Comparison of ENCODE assay signal across 2 cellular contexts in the genomic region with DNA sequence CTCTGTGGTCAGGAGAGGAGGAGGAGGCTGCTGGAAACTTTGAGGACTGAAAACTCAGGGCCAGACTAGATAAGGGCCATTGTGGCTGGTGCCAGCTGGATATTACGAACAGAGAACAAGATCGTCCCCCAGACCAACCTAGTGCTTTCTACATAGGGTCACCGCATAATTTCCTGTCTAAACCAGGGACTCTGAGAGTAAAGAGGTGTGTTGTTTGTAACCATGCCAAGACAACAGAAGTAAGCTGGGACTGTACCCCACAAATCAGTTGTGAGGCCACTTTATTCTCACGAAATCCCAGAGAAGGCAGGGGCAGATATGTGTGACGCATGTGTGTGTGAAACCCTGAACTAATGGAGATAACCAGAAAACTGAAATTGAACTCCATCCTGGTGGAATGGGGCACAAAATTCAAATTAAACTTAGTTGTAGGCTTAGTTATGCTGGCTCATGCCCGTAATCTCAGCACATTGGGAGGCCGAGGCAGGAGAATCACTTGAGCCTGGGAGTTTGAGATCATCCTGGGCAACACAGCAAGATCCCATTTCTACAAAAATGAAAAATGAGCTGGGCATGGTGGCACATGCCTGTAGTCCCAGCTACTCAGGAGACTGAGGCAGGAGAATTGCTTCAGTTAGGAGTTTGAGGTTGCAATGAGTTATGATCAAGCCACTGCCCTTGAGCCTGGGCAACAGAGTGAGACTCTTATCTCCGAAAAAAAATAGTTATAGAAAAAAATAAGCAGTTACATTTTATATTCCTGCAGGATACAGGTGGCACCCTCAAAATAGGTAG.
TF ChIP-seq lines count a peak whose summit lies in the region.

No MANE protein-coding gene starts in this region.

TF ChIP-seq in HEK293, 187 proteins besides CTCF, POLR2A, EP300 and RAD21:
- TF ChIP-seq, protein P1, sequence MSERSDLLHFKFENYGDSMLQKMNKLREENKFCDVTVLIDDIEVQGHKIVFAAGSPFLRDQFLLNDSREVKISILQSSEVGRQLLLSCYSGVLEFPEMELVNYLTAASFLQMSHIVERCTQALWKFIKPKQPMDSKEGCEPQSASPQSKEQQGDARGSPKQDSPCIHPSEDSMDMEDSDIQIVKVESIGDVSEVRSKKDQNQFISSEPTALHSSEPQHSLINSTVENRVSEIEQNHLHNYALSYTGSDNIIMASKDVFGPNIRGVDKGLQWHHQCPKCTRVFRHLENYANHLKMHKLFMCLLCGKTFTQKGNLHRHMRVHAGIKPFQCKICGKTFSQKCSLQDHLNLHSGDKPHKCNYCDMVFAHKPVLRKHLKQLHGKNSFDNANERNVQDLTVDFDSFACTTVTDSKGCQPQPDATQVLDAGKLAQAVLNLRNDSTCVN (tag by site-specific recombination; optimal IDR thresholded peaks at IDR 0.05): no peak
- TF ChIP-seq ZNF76 (tag by site-specific recombination; IDR thresholded peaks at IDR 0.05; ENCODE audit: borderline replicate concordance, low read depth) (no peak), ZNF19 (tag by site-specific recombination; IDR thresholded peaks at IDR 0.05; ENCODE audit: low read depth) (no peak), ZNF677 (tag by site-specific recombination; IDR thresholded peaks at IDR 0.05) (no peak), ZNF121 (tag by site-specific recombination; IDR thresholded peaks at IDR 0.05) (peak; percentile 88)
- TF ChIP-seq, protein P2, sequence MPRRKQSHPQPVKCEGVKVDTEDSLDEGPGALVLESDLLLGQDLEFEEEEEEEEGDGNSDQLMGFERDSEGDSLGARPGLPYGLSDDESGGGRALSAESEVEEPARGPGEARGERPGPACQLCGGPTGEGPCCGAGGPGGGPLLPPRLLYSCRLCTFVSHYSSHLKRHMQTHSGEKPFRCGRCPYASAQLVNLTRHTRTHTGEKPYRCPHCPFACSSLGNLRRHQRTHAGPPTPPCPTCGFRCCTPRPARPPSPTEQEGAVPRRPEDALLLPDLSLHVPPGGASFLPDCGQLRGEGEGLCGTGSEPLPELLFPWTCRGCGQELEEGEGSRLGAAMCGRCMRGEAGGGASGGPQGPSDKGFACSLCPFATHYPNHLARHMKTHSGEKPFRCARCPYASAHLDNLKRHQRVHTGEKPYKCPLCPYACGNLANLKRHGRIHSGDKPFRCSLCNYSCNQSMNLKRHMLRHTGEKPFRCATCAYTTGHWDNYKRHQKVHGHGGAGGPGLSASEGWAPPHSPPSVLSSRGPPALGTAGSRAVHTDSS (tag by site-specific recombination; IDR thresholded peaks at IDR 0.05): no peak

TF ChIP-seq in K562, 482 proteins besides CTCF, POLR2A, EP300 and RAD21 (continued from another document):
- TF ChIP-seq, protein P3, sequence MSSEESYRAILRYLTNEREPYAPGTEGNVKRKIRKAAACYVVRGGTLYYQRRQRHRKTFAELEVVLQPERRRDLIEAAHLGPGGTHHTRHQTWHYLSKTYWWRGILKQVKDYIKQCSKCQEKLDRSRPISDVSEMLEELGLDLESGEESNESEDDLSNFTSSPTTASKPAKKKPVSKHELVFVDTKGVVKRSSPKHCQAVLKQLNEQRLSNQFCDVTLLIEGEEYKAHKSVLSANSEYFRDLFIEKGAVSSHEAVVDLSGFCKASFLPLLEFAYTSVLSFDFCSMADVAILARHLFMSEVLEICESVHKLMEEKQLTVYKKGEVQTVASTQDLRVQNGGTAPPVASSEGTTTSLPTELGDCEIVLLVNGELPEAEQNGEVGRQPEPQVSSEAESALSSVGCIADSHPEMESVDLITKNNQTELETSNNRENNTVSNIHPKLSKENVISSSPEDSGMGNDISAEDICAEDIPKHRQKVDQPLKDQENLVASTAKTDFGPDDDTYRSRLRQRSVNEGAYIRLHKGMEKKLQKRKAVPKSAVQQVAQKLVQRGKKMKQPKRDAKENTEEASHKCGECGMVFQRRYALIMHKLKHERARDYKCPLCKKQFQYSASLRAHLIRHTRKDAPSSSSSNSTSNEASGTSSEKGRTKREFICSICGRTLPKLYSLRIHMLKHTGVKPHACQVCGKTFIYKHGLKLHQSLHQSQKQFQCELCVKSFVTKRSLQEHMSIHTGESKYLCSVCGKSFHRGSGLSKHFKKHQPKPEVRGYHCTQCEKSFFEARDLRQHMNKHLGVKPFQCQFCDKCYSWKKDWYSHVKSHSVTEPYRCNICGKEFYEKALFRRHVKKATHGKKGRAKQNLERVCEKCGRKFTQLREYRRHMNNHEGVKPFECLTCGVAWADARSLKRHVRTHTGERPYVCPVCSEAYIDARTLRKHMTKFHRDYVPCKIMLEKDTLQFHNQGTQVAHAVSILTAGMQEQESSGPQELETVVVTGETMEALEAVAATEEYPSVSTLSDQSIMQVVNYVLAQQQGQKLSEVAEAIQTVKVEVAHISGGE (CRISPR knock-in tag; IDR thresholded peaks at IDR 0.05): no peak
- TF ChIP-seq HMG20A (CRISPR knock-in tag; conservative IDR thresholded peaks at IDR 0.05): no peak
- no peak for TF ChIP-seq CHD1 (IDR thresholded peaks at IDR 0.05; ENCODE audit: low read length)
- TF ChIP-seq ZNF121 (CRISPR knock-in tag; conservative IDR thresholded peaks at IDR 0.05): peak; percentile 57
- no peak for TF ChIP-seq TAF9B (IDR thresholded peaks at IDR 0.05; ENCODE audit: partially characterized antibody)
- no peak for TF ChIP-seq SETDB1 (IDR thresholded peaks at IDR 0.05; ENCODE audit: low read length)
